ENCODE assay signal across 28 cellular contexts in genomic region chr22:19599004-19599403, GRCh38.
DNase-seq lines count a peak whose midpoint lies in the region; ATAC-seq, FAIRE-seq and TF ChIP-seq lines count a peak whose summit lies in the region.
"Had no signal": no experiment of that assay in that cellular context is flagged by ENCODE, and none has a peak within 500 bp of the region (broad histone marks: within the 10 kb centered on the region; RNA-seq: fewer than 3 reads in every experiment).

No MANE protein-coding gene starts in this region.

- H3K36me3 ChIP-seq in HEK293 (ENCODE audit: control insufficient read depth in 2 of 2, insufficient read depth in 1 of 2, low read length in 2 of 2) (no peaks in the 10 kb centered on the region), K562 (ENCODE audit: control insufficient read depth, insufficient read depth, low read length) (no peaks in the 10 kb centered on the region), subcutaneous abdominal adipose tissue (ENCODE audit: control insufficient read depth in 5 of 5, insufficient read depth in 5 of 5, low read length in 5 of 5) (no peaks in the 10 kb centered on the region)
- H3K36me3 ChIP-seq: esophagus squamous epithelium had no signal

- no TSS peak for BruUV-seq in K562 (replicated peaks; lab: Mats Ljungman, UMichigan)

- no peak overlapping the region for H3K9ac ChIP-seq in K562 (ENCODE audit: insufficient read depth in 1 of 2, low read depth in 2 of 2, low read length in 2 of 2)
- H3K9ac ChIP-seq in subcutaneous abdominal adipose tissue (ENCODE audit: low read length in 5 of 5), result no peak overlapping the region

- ATAC-seq in K562, result no peak

- CTCF ChIA-PET in activated CD4-positive, alpha-beta memory T cell treated with anti-CD3 and anti-CD28 coated beads, Interleukin-2, amount 10 ng/mL, durations not matched to agents 7 days and 5 days (lab: Charles Lee), result no interaction called here
- CTCF ChIA-PET in activated CD4-positive, alpha-beta memory T cell treated with anti-CD3 and anti-CD28 coated beads for 36 hours (lab: Charles Lee), result no interaction called here
- CTCF ChIA-PET in HEK293 (lab: Yijun Ruan, JAX) (interaction anchor here (0.6 to 1.6 kb wide), 3 partner anchors 10 to 355 kb away, joined by 3 to 6 read pairs (median 4); no protein-coding TSS in a partner anchor), K562 (lab: Yijun Ruan, JAX; ENCODE audit: low intra/inter-chr PET ratio) (no interaction called here)

- peaks cover 11% of the 10 kb centered on the region; the same call in 1 of the 2 replicates for H4K20me1 ChIP-seq in K562 (replicated peaks; ENCODE audit: control insufficient read depth, insufficient read depth, low read length)

- no peak for TF ChIP-seq POLR2A in K562 (conservative IDR thresholded peaks at IDR 0.05)

- H3K36me3 Mint-ChIP-seq in activated CD4-positive, alpha-beta memory T cell treated with anti-CD3 and anti-CD28 coated beads, Interleukin-2, amount 10 ng/mL, durations not matched to agents 7 days and 5 days (ENCODE audit: low read depth), result no peaks in the 10 kb centered on the region
- H3K36me3 Mint-ChIP-seq in activated CD4-positive, alpha-beta memory T cell treated with anti-CD3 and anti-CD28 coated beads for 36 hours, result no peaks in the 10 kb centered on the region
- H3K36me3 Mint-ChIP-seq: CD8-positive, alpha-beta memory T cell had no signal

- WGBS in K562 (ENCODE audit: insufficient coverage, low coverage, missing lambda C conversion rate), result 2% methylated on average over 5 of the region's 5 CpGs

- H3K27me3 ChIP-seq in K562 (ENCODE audit: control insufficient read depth in 2 of 2, insufficient read depth in 2 of 2, low read length in 2 of 2), result peaks cover 76 to 84% of the 10 kb centered on the region in 2 experiments
- peaks cover 0 to 10% (median 3%) of the 10 kb centered on the region in 5 donors for H3K27me3 ChIP-seq in subcutaneous abdominal adipose tissue (ENCODE audit: control insufficient read depth in 5 of 5, insufficient read depth in 4 of 5, low read length in 5 of 5)

- TF ChIP-seq EP300 in K562 (IDR thresholded peaks at IDR 0.05; ENCODE audit: low read length), result no peak

- no peak for DNase-seq in activated CD4-positive, alpha-beta memory T cell treated with anti-CD3 and anti-CD28 coated beads, Interleukin-2, amount 10 ng/mL, durations not matched to agents 7 days and 5 days
- no peak for DNase-seq in activated CD4-positive, alpha-beta memory T cell treated with anti-CD3 and anti-CD28 coated beads for 36 hours
- no peak for DNase-seq in K562 (ENCODE audit: extremely low read depth in 1 of 4, low spot score in 3 of 4)
- no peak for DNase-seq in EL
- no peak for DNase-seq in GM03348 (ENCODE audit: low spot score)
- no peak for DNase-seq in DMS79 treated with DMSO at 0.1 percent for 48 hours (lab: John Stamatoyannopoulos, UW)
- DNase-seq: activated CD4-positive, alpha-beta T cell treated with anti-CD3 and anti-CD28 coated beads for 4 hours; caudate nucleus; cortex of kidney; esophagus squamous epithelium; kidney glomerular epithelial cell; NCI-H1092 treated with DMSO at 0.1 percent for 48 hours; NCI-H2029; NCI-H226; NCI-H748 treated with DMSO at 0.1 percent for 48 hours; posterior cingulate gyrus; right cardiac atrium; stimulated activated CD4-positive, alpha-beta T cell treated with anti-CD3 and anti-CD28 coated beads, Interleukin-2, amount 100 ng/mL, for 48 hours; substantia nigra had no signal

- peaks cover 38% of the 10 kb centered on the region for H3K4me1 Mint-ChIP-seq in activated CD4-positive, alpha-beta memory T cell treated with anti-CD3 and anti-CD28 coated beads, Interleukin-2, amount 10 ng/mL, durations not matched to agents 7 days and 5 days
- peaks cover 45% of the 10 kb centered on the region for H3K4me1 Mint-ChIP-seq in activated CD4-positive, alpha-beta memory T cell treated with anti-CD3 and anti-CD28 coated beads for 36 hours (ENCODE audit: low read depth)

- H3K79me2 ChIP-seq in K562 (ENCODE audit: control insufficient read depth, insufficient read depth, low read length), result no peaks in the 10 kb centered on the region

- in situ Hi-C loops in K562 (cut with MboI), result no loop called here

- H3K4me3 Mint-ChIP-seq in activated CD4-positive, alpha-beta memory T cell treated with anti-CD3 and anti-CD28 coated beads, Interleukin-2, amount 10 ng/mL, durations not matched to agents 7 days and 5 days, result no peak overlapping the region
- no peak overlapping the region for H3K4me3 Mint-ChIP-seq in activated CD4-positive, alpha-beta memory T cell treated with anti-CD3 and anti-CD28 coated beads for 36 hours

- H3K9me1 ChIP-seq in K562 (ENCODE audit: control insufficient read depth, insufficient read depth, low read length), result no peaks in the 10 kb centered on the region

- H3K27ac ChIP-seq in HEK293 (ENCODE audit: extremely low read depth, low read depth, low read length), result no peak overlapping the region
- H3K27ac ChIP-seq in K562 (ENCODE audit: extremely low read depth, low read depth, low read length), result no peak overlapping the region
- peak overlapping the region; percentile 23 for H3K27ac ChIP-seq in subcutaneous abdominal adipose tissue (ENCODE audit: low read depth, low read length)
- H3K27ac ChIP-seq: HL-60, SK-N-MC had no signal

- H2AFZ ChIP-seq in K562 (ENCODE audit: low read depth, low read length), result no peak overlapping the region

- H3K4me1 ChIP-seq in HEK293 (ENCODE audit: control insufficient read depth, insufficient read depth, low read length) (no peaks in the 10 kb centered on the region), K562 (replicated peaks in 1 of 2; ENCODE audit: control insufficient read depth in 2 of 2, insufficient read depth in 2 of 2, low read length in 2 of 2) (peaks cover 0 to 11% of the 10 kb centered on the region in 2 experiments; a peak in 1 of 5 replicates), subcutaneous abdominal adipose tissue (ENCODE audit: control insufficient read depth in 5 of 5, insufficient read depth in 5 of 5, low read length in 5 of 5) (peaks cover 0 to 34% (median 8%) of the 10 kb centered on the region in 5 donors)

- FAIRE-seq in K562 (lab: Jason Lieb, UNC), result no peak
- FAIRE-seq: frontal cortex, H1 had no signal

- no peak overlapping the region for H3K4me2 ChIP-seq in K562 (ENCODE audit: insufficient read depth, low read length)

- TF ChIP-seq CTCF in HEK293 (tag by site-specific recombination; IDR thresholded peaks at IDR 0.05) (no peak), K562 (IDR thresholded peaks at IDR 0.05 in 2 of 3, conservative IDR thresholded peaks at IDR 0.05 in 1 of 3; ENCODE audit: insufficient read depth in 2 of 3, low read depth in 1 of 3, low read length in 3 of 3) (no peak)

- POLR2A ChIA-PET in activated CD4-positive, alpha-beta memory T cell treated with anti-CD3 and anti-CD28 coated beads, Interleukin-2, amount 10 ng/mL, durations not matched to agents 7 days and 5 days (lab: Charles Lee), result no interaction called here
- POLR2A ChIA-PET in activated CD4-positive, alpha-beta memory T cell treated with anti-CD3 and anti-CD28 coated beads for 36 hours (lab: Charles Lee), result no interaction called here
- POLR2A ChIA-PET in HEK293 (lab: Yijun Ruan, JAX), result no interaction called here
- POLR2A ChIA-PET in K562 (lab: Yijun Ruan, JAX), result interaction anchor here (0.5 to 1.3 kb wide), 7 partner anchors 15 to 865 kb away, joined by 3 to 4 read pairs (median 3); partner anchors contain the start of gene CDC45

- TF ChIP-seq RAD21 in K562 (CRISPR knock-in tag; conservative IDR thresholded peaks at IDR 0.05 in 1 of 2, IDR thresholded peaks at IDR 0.05 in 1 of 2), result no peak

- H3K9me3 ChIP-seq in HEK293 (ENCODE audit: control insufficient read depth, insufficient read depth, low read depth, low read length) (no peaks in the 10 kb centered on the region), K562 (replicated peaks; ENCODE audit: control insufficient read depth, insufficient read depth, low read depth, low read length) (no peaks in the 10 kb centered on the region), subcutaneous abdominal adipose tissue (ENCODE audit: control insufficient read depth in 5 of 5, low read length in 5 of 5) (no peaks in the 10 kb centered on the region)
- H3K9me3 ChIP-seq: esophagus squamous epithelium had no signal

- no peaks in the 10 kb centered on the region for H3K9me3 Mint-ChIP-seq in activated CD4-positive, alpha-beta memory T cell treated with anti-CD3 and anti-CD28 coated beads, Interleukin-2, amount 10 ng/mL, durations not matched to agents 7 days and 5 days
- peaks cover 2% of the 10 kb centered on the region for H3K9me3 Mint-ChIP-seq in activated CD4-positive, alpha-beta memory T cell treated with anti-CD3 and anti-CD28 coated beads for 36 hours
- H3K9me3 Mint-ChIP-seq: activated naive CD4-positive, alpha-beta T cell treated with anti-CD3 and anti-CD28 coated beads for 36 hours; CD8-positive, alpha-beta memory T cell had no signal

- no peak overlapping the region for H3K4me3 ChIP-seq in HEK293 (ENCODE audit: low read depth, low read length)
- no peak overlapping the region for H3K4me3 ChIP-seq in K562
- no peak overlapping the region for H3K4me3 ChIP-seq in subcutaneous abdominal adipose tissue (ENCODE audit: low read depth in 1 of 5, low read length in 5 of 5)
- H3K4me3 ChIP-seq: esophagus squamous epithelium, SK-N-MC had no signal

- peak overlapping the region; percentile 78 for H3K27ac Mint-ChIP-seq in activated CD4-positive, alpha-beta memory T cell treated with anti-CD3 and anti-CD28 coated beads, Interleukin-2, amount 10 ng/mL, durations not matched to agents 7 days and 5 days
- no peak overlapping the region for H3K27ac Mint-ChIP-seq in activated CD4-positive, alpha-beta memory T cell treated with anti-CD3 and anti-CD28 coated beads for 36 hours
- H3K27ac Mint-ChIP-seq: activated T-cell treated with anti-CD3 and anti-CD28 coated beads, Interleukin-2, amount 50 U/mL, for 72 hours had no signal

- peaks cover 3% of the 10 kb centered on the region for H3K27me3 Mint-ChIP-seq in activated CD4-positive, alpha-beta memory T cell treated with anti-CD3 and anti-CD28 coated beads, Interleukin-2, amount 10 ng/mL, durations not matched to agents 7 days and 5 days
- H3K27me3 Mint-ChIP-seq in activated CD4-positive, alpha-beta memory T cell treated with anti-CD3 and anti-CD28 coated beads for 36 hours, result no peaks in the 10 kb centered on the region

- intact Hi-C loops in activated CD4-positive, alpha-beta memory T cell treated with anti-CD3 and anti-CD28 coated beads for 36 hours (cut with micrococcal nuclease), result no loop called here
- intact Hi-C loops in K562 (cut with micrococcal nuclease), result no loop called here

TF ChIP-seq in HEK293, 187 proteins besides CTCF, POLR2A, EP300 and RAD21:
- TF ChIP-seq ZNF423 (tag by site-specific recombination; IDR thresholded peaks at IDR 0.05) (no peak), ZNF121 (tag by site-specific recombination; IDR thresholded peaks at IDR 0.05) (peak; percentile 50; the same call in 1 of the 2 replicates)
